In genomic region chr2:185242462-185242861, GRCh38 we compare ENCODE assay signal across 7 cellular contexts.
"Had no signal": no experiment of that assay in that cellular context is flagged by ENCODE, and none has a peak within 500 bp of the region (broad histone marks: within the 10 kb centered on the region; RNA-seq: fewer than 3 reads in every experiment).

No MANE protein-coding gene starts in this region.

- FAIRE-seq: G401.6, GM12878, GM12891, GM12892, GM18507 had no signal

- ATAC-seq: GM12878 had no signal

- H3K4me3 ChIP-seq: GM12878 had no signal

- DNase-seq: GDM1, GF-D8 had no signal
